1 cellular context compared by ENCODE assay signal in the genomic region with DNA sequence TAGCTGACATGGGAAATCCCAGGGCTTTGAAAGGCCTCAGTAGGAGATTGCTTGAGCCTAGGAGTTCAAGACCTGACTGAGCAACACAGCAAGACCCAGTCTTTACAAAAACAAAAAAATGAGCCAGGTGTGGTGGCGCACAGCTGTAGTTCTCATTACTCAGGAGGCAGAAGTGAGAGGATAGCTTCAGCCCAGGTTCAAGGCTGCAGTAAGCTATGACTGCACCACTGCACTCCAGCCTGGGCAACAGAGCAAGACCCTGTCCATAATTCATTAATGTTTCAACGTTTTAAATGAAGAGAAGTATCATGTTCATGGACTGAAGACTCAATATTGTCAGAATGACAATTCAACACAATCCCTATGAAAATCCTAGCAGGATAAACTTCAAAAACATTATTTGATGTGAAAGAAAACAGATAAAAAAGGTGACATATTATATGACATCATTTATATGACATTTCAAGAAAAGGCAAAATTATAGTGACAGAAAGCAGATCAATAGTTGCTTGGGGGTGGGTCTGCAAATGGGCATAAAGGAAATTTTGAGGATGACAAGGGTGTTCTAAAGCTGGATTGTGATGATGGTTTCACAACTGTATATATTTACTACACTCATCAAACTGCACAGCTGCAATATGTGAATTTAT.
TF ChIP-seq lines count a peak whose summit lies in the region.

No MANE protein-coding gene starts in this region.

TF ChIP-seq in HCT116, 20 proteins besides CTCF, POLR2A, EP300 and RAD21 (continued from another document):
- TF ChIP-seq, protein P1, sequence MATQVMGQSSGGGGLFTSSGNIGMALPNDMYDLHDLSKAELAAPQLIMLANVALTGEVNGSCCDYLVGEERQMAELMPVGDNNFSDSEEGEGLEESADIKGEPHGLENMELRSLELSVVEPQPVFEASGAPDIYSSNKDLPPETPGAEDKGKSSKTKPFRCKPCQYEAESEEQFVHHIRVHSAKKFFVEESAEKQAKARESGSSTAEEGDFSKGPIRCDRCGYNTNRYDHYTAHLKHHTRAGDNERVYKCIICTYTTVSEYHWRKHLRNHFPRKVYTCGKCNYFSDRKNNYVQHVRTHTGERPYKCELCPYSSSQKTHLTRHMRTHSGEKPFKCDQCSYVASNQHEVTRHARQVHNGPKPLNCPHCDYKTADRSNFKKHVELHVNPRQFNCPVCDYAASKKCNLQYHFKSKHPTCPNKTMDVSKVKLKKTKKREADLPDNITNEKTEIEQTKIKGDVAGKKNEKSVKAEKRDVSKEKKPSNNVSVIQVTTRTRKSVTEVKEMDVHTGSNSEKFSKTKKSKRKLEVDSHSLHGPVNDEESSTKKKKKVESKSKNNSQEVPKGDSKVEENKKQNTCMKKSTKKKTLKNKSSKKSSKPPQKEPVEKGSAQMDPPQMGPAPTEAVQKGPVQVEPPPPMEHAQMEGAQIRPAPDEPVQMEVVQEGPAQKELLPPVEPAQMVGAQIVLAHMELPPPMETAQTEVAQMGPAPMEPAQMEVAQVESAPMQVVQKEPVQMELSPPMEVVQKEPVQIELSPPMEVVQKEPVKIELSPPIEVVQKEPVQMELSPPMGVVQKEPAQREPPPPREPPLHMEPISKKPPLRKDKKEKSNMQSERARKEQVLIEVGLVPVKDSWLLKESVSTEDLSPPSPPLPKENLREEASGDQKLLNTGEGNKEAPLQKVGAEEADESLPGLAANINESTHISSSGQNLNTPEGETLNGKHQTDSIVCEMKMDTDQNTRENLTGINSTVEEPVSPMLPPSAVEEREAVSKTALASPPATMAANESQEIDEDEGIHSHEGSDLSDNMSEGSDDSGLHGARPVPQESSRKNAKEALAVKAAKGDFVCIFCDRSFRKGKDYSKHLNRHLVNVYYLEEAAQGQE (IDR thresholded peaks at IDR 0.05; ENCODE audit: low read depth), result no peak
